In the genomic region with DNA sequence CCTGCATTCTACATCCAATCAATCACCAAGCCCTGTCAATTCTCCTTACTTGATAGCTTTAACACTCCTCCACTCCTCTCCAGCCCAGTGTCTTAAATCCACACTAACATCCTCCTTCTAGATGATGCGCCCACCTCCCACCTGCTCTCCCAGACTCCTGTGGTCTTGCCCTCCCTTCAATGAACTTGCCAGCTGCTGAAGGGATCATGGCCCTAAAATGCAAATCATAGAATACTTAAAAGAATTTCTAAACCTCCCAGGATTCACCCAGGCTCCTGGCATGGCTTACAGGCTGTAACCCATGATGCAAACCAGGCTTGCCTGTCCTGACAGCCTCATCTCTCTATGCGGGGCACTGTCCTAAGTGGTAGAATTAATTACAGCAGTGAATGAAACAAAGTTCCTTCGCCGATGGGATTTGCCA, we compare ENCODE assay signal across 2 cellular contexts.
A peak's percentile ranks its signal among the peaks of the same experiment; 100 is the strongest.
TF ChIP-seq lines count a peak whose summit lies in the region.

No MANE protein-coding gene starts in this region.

TF ChIP-seq in HEK293, 187 proteins besides CTCF, POLR2A, EP300 and RAD21 (continued from another document):
- TF ChIP-seq, protein P1, sequence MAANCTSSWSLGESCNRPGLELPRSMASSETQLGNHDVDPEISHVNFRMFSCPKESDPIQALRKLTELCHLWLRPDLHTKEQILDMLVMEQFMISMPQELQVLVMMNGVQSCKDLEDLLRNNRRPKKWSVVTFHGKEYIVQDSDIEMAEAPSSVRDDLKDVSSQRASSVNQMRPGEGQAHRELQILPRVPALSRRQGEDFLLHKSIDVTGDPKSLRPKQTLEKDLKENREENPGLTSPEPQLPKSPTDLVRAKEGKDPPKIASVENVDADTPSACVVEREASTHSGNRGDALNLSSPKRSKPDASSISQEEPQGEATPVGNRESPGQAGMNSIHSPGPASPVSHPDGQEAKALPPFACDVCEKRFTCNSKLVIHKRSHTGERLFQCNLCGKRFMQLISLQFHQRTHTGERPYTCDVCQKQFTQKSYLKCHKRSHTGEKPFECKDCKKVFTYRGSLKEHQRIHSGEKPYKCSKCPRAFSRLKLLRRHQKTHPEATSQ (tag by site-specific recombination; IDR thresholded peaks at IDR 0.05): no peak

TF ChIP-seq in SK-N-SH, 30 proteins besides CTCF, POLR2A, EP300 and RAD21 (continued from another document):
- TF ChIP-seq, protein P2, sequence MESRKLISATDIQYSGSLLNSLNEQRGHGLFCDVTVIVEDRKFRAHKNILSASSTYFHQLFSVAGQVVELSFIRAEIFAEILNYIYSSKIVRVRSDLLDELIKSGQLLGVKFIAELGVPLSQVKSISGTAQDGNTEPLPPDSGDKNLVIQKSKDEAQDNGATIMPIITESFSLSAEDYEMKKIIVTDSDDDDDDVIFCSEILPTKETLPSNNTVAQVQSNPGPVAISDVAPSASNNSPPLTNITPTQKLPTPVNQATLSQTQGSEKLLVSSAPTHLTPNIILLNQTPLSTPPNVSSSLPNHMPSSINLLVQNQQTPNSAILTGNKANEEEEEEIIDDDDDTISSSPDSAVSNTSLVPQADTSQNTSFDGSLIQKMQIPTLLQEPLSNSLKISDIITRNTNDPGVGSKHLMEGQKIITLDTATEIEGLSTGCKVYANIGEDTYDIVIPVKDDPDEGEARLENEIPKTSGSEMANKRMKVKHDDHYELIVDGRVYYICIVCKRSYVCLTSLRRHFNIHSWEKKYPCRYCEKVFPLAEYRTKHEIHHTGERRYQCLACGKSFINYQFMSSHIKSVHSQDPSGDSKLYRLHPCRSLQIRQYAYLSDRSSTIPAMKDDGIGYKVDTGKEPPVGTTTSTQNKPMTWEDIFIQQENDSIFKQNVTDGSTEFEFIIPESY (IDR thresholded peaks at IDR 0.05; ENCODE audit: borderline replicate concordance, low read depth): no peak
- TF ChIP-seq NFIC (IDR thresholded peaks at IDR 0.05; ENCODE audit: borderline replicate concordance) (no peak), CHD2 (IDR thresholded peaks at IDR 0.05; ENCODE audit: low read length, partially characterized antibody) (no peak), SIN3A (IDR thresholded peaks at IDR 0.05; ENCODE audit: borderline replicate concordance, low read depth, low read length) (0 out of 2 replicates have a peak, but pooled peaks have one; percentile 37), MXI1 (IDR thresholded peaks at IDR 0.05; ENCODE audit: low read depth, low read length) (no peak), POLR2AphosphoS5 (IDR thresholded peaks at IDR 0.05; ENCODE audit: low read depth, low read length) (peak; percentile 53), RXRA (IDR thresholded peaks at IDR 0.05; ENCODE audit: borderline replicate concordance, low read depth) (no peak), NRF1 (IDR thresholded peaks at IDR 0.05; ENCODE audit: low read depth, low read length) (no peak), EZH2phosphoT487 (IDR thresholded peaks at IDR 0.05; ENCODE audit: borderline replicate concordance, low read depth) (no peak), MEF2A (IDR thresholded peaks at IDR 0.05; ENCODE audit: borderline replicate concordance, low read depth) (no peak), FOSL2 (IDR thresholded peaks at IDR 0.05; ENCODE audit: borderline replicate concordance, low read depth) (no peak), GABPA (IDR thresholded peaks at IDR 0.05; ENCODE audit: low read depth) (no peak), GATA2 (CRISPR knock-in tag; IDR thresholded peaks at IDR 0.05) (no peak), ELF1 (IDR thresholded peaks at IDR 0.05) (no peak; the same call in 1 of the 2 replicates), REST (IDR thresholded peaks at IDR 0.05; ENCODE audit: low read depth, low read length) (no peak), RCOR1 (IDR thresholded peaks at IDR 0.05; ENCODE audit: low read length) (no peak), JUND (IDR thresholded peaks at IDR 0.05) (peak; percentile 42; the same call in 1 of the 2 replicates), PBX3 (IDR thresholded peaks at IDR 0.05) (peak; percentile 78), RFX5 (IDR thresholded peaks at IDR 0.05; ENCODE audit: low read length) (no peak), FOXM1 (IDR thresholded peaks at IDR 0.05; ENCODE audit: low read depth) (no peak), SMC3 (IDR thresholded peaks at IDR 0.05; ENCODE audit: low read depth, low read length) (no peak), TAF1 (IDR thresholded peaks at IDR 0.05; ENCODE audit: borderline replicate concordance, low read depth, low read length) (no peak), TCF12 (IDR thresholded peaks at IDR 0.05) (peak; percentile 95)
- TF ChIP-seq, protein P3, sequence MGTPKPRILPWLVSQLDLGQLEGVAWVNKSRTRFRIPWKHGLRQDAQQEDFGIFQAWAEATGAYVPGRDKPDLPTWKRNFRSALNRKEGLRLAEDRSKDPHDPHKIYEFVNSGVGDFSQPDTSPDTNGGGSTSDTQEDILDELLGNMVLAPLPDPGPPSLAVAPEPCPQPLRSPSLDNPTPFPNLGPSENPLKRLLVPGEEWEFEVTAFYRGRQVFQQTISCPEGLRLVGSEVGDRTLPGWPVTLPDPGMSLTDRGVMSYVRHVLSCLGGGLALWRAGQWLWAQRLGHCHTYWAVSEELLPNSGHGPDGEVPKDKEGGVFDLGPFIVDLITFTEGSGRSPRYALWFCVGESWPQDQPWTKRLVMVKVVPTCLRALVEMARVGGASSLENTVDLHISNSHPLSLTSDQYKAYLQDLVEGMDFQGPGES (IDR thresholded peaks at IDR 0.05; ENCODE audit: low read depth, low read length): no peak
- TF ChIP-seq, protein P4, sequence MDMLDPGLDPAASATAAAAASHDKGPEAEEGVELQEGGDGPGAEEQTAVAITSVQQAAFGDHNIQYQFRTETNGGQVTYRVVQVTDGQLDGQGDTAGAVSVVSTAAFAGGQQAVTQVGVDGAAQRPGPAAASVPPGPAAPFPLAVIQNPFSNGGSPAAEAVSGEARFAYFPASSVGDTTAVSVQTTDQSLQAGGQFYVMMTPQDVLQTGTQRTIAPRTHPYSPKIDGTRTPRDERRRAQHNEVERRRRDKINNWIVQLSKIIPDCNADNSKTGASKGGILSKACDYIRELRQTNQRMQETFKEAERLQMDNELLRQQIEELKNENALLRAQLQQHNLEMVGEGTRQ (IDR thresholded peaks at IDR 0.05; ENCODE audit: borderline replicate concordance, low read depth, low read length): no peak
